In the genomic region with DNA sequence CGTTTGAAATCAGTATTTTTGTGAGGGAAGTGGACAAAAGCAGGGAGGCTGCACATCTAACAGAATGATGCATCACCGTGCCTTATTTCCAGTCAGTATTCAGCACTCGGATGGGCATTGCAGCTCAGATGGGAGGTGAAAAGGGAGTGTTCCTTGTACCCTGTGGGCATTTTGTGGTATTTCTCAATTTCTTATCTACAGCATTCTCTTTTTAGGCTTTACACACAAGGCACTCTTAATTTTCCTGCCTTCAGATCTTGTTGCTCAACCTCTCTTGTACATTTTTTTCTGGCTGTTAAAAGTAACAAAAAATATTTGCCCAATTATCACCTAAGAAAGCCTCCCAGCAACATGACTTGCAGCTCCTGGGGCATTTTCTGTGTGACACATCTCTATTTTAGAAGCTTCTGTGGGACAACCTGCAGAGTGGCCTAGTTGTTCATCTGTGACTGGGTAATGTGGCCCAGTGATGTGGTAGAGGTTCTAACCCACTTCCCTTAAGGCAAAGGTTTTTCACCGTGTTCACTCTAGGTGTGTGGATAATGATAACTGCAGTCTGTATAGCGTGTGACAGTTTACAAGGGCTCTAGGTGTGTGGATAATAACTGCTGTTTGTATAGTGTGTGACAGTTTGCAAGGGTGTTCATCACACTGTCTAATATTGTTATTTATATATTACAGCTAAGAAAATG, we compare ENCODE assay signal across 24 cellular contexts.
"Had no signal": no experiment of that assay in that cellular context is flagged by ENCODE, and none has a peak within 500 bp of the region (broad histone marks: within the 10 kb centered on the region; RNA-seq: fewer than 3 reads in every experiment).

No MANE protein-coding gene starts in this region.

- H3K4me1 Mint-ChIP-seq: activated B cell treated with CpG ODN at 0.5 μM for 24 hours; activated CD4-positive, alpha-beta T cell treated with anti-CD3 and anti-CD28 coated beads for 36 hours; activated naive CD4-positive, alpha-beta T cell treated with anti-CD3 and anti-CD28 coated beads, Interleukin-2, amount 50 U/mL, for 24 hours; T-cell had no signal

- H3K27ac Mint-ChIP-seq: activated B cell treated with CpG ODN at 0.5 μM for 24 hours; activated CD4-positive, alpha-beta T cell treated with anti-CD3 and anti-CD28 coated beads for 36 hours; activated naive CD4-positive, alpha-beta T cell treated with anti-CD3 and anti-CD28 coated beads, Interleukin-2, amount 50 U/mL, for 24 hours; naive thymus-derived CD8-positive, alpha-beta T cell; stimulated activated naive CD8-positive, alpha-beta T cell treated with anti-CD3 and anti-CD28 coated beads, Interleukin-15, Interleukin-2, amounts not matched to agents 100 ng/mL and 50 ng/mL, for 24 hours; T-cell; T-helper 2 cell treated with Interferon-gamma antibody and Interleukin-4, amounts not matched to agents 5 μg/mL and 100 μg/mL, for 36 hours had no signal

- H3K4me3 Mint-ChIP-seq: activated B cell treated with CpG ODN at 0.5 μM for 24 hours; activated CD4-positive, alpha-beta T cell treated with anti-CD3 and anti-CD28 coated beads for 36 hours; activated naive CD4-positive, alpha-beta T cell treated with anti-CD3 and anti-CD28 coated beads, Interleukin-2, amount 50 U/mL, for 24 hours; naive thymus-derived CD8-positive, alpha-beta T cell; stimulated activated naive CD8-positive, alpha-beta T cell treated with anti-CD3 and anti-CD28 coated beads, Interleukin-15, Interleukin-2, amounts not matched to agents 100 ng/mL and 50 ng/mL, for 24 hours; T-cell; T-helper 2 cell treated with Interferon-gamma antibody and Interleukin-4, amounts not matched to agents 5 μg/mL and 100 μg/mL, for 36 hours had no signal

- H3K27me3 ChIP-seq: adrenal gland, ascending aorta, brain microvascular endothelial cell, foreskin keratinocyte, left lung, neutrophil, pancreas, right atrium auricular region, spleen, tibial artery had no signal

- H3K27ac ChIP-seq: adrenal gland, ascending aorta, brain microvascular endothelial cell, foreskin keratinocyte, left lung, neutrophil, pancreas, psoas muscle, right atrium auricular region, spleen, tibial artery had no signal

- H3K9me3 Mint-ChIP-seq: activated naive CD4-positive, alpha-beta T cell treated with anti-CD3 and anti-CD28 coated beads, Interleukin-2, amount 50 U/mL, for 24 hours; stimulated activated naive CD8-positive, alpha-beta T cell treated with anti-CD3 and anti-CD28 coated beads, Interleukin-15, Interleukin-2, amounts not matched to agents 100 ng/mL and 50 ng/mL, for 24 hours; T-helper 2 cell treated with Interferon-gamma antibody and Interleukin-4, amounts not matched to agents 5 μg/mL and 100 μg/mL, for 36 hours had no signal

- H3K36me3 ChIP-seq: adrenal gland, ascending aorta, brain microvascular endothelial cell, left lung, neutrophil, pancreas, right atrium auricular region, spleen, tibial artery had no signal

- H3K4me3 ChIP-seq: adrenal gland, ascending aorta, left lung, pancreas, psoas muscle, right atrium auricular region, spleen, tibial artery had no signal

- ATAC-seq: activated CD4-positive, alpha-beta T cell treated with anti-CD3 and anti-CD28 coated beads for 36 hours; foreskin keratinocyte; left lung; pancreas; psoas muscle had no signal

- H3K27me3 Mint-ChIP-seq: activated B cell treated with CpG ODN at 0.5 μM for 24 hours; activated CD4-positive, alpha-beta T cell treated with anti-CD3 and anti-CD28 coated beads for 36 hours; activated naive CD4-positive, alpha-beta T cell treated with anti-CD3 and anti-CD28 coated beads, Interleukin-2, amount 50 U/mL, for 24 hours; T-cell had no signal

- H3K9me3 ChIP-seq: adrenal gland, ascending aorta, left lung, neutrophil, pancreas, psoas muscle, right atrium auricular region, tibial artery had no signal

- H3K36me3 Mint-ChIP-seq: activated naive CD4-positive, alpha-beta T cell treated with anti-CD3 and anti-CD28 coated beads, Interleukin-2, amount 50 U/mL, for 24 hours; naive thymus-derived CD8-positive, alpha-beta T cell; T-cell had no signal

- DNase-seq: activated B cell treated with CpG ODN at 0.5 μM for 24 hours; activated CD4-positive, alpha-beta T cell treated with anti-CD3 and anti-CD28 coated beads for 36 hours; activated CD4-positive, alpha-beta T cell treated with anti-CD3 and anti-CD28 coated beads, Interleukin-2, amount 50 U/mL, for 48 hours; activated gamma-delta T cell treated with Interleukin-2 at 50 U/mL for 16 hours; adrenal gland; brain microvascular endothelial cell; central memory CD4-positive, alpha-beta T cell; dermis blood vessel endothelial cell; effector memory CD4-positive, alpha-beta T cell; foreskin keratinocyte; left lung; pancreas; psoas muscle; spleen; stimulated activated CD4-positive, alpha-beta T cell treated with anti-CD3 and anti-CD28 coated beads, Interleukin-4, amount 100 ng/mL, for 24 hours; T-cell; tibial artery had no signal
